1 cellular context compared by ENCODE assay signal in genomic region chr5:149419532-149420485, GRCh38.
A peak's percentile ranks its signal among the peaks of the same experiment; 100 is the strongest.
TF ChIP-seq lines count a peak whose summit lies in the region.

No MANE protein-coding gene starts in this region.

TF ChIP-seq in GM12878, 131 proteins besides CTCF, POLR2A, EP300 and RAD21 (continued from another document):
- TF ChIP-seq ATF2 (IDR thresholded peaks at IDR 0.05; ENCODE audit: low read length): no peak
- TF ChIP-seq BRCA1 (IDR thresholded peaks at IDR 0.05; ENCODE audit: low read depth, low read length): no peak
- TF ChIP-seq MXI1 (IDR thresholded peaks at IDR 0.05; ENCODE audit: low read depth, low read length): no peak
- TF ChIP-seq BCL3 (IDR thresholded peaks at IDR 0.05; ENCODE audit: borderline replicate concordance, insufficient read depth, low read depth, low read length, poor library complexity, severe bottlenecking): peak; percentile 23
- TF ChIP-seq TCF12 (IDR thresholded peaks at IDR 0.05; ENCODE audit: low read depth, low read length): peak; percentile 48; the same call in 1 of the 2 replicates
- TF ChIP-seq SMARCA5 (IDR thresholded peaks at IDR 0.05): no peak
- no peak for TF ChIP-seq RBBP5 (conservative IDR thresholded peaks at IDR 0.05)
- peak; percentile 44; the same call in 1 of the 2 replicates for TF ChIP-seq SPI1 (IDR thresholded peaks at IDR 0.05; ENCODE audit: borderline replicate concordance, insufficient read depth, low read depth, low read length)
- TF ChIP-seq RELB (IDR thresholded peaks at IDR 0.05; ENCODE audit: low read depth): peak; percentile 51; the same call in 1 of the 2 replicates
